ENCODE assay signal across 18 cellular contexts in genomic region chr1:97281962-97282361, GRCh38.
DNase-seq lines count a peak whose midpoint lies in the region; ATAC-seq and TF ChIP-seq lines count a peak whose summit lies in the region.
"Had no signal": no experiment of that assay in that cellular context is flagged by ENCODE, and none has a peak within 500 bp of the region (broad histone marks: within the 10 kb centered on the region; RNA-seq: fewer than 3 reads in every experiment).

No MANE protein-coding gene starts in this region.

- CTCF ChIA-PET in T-cell (lab: Charles Lee), result no interaction called here

- no peaks in the 10 kb centered on the region for H3K27me3 Mint-ChIP-seq in T-cell
- H3K27me3 Mint-ChIP-seq: CD4-positive, alpha-beta T cell; IgD-negative memory B cell had no signal

- H3K4me3 ChIP-seq in cardiac fibroblast (replicated peaks in 1 of 2; ENCODE audit: low read depth in 2 of 2, low read length in 2 of 2) (no peak overlapping the region), lower lobe of right lung (no peak overlapping the region)
- H3K4me3 ChIP-seq: A549, GM23338 had no signal

- intact Hi-C loops in lower lobe of right lung (cut with DNase I), result no loop called here

- ATAC-seq in lower lobe of right lung (peak; percentile 56 to 70), foreskin keratinocyte (no peak), T-cell (replicated peaks in 1 of 4) (no peak)
- ATAC-seq: A549, GM23338 had no signal

- H3K36me3 Mint-ChIP-seq in T-cell, result peaks cover 50% of the 10 kb centered on the region

- POLR2A ChIA-PET in T-cell (lab: Charles Lee), result no interaction called here

- H3K9me3 ChIP-seq in lower lobe of right lung, result no peaks in the 10 kb centered on the region
- H3K9me3 ChIP-seq: Caco-2 had no signal

- TF ChIP-seq CTCF in cardiac fibroblast (IDR thresholded peaks at IDR 0.05; ENCODE audit: low read depth, low read length), result no peak
- no peak for TF ChIP-seq CTCF in lower lobe of right lung (IDR thresholded peaks at IDR 0.05)
- no peak for TF ChIP-seq CTCF in foreskin keratinocyte (conservative IDR thresholded peaks at IDR 0.05)

- H3K27me3 ChIP-seq in lower lobe of right lung (ENCODE audit: low read depth) (no peaks in the 10 kb centered on the region), foreskin keratinocyte (no peaks in the 10 kb centered on the region)

- H3K27ac ChIP-seq in lower lobe of right lung (no peak overlapping the region), foreskin keratinocyte (no peak overlapping the region)
- H3K27ac ChIP-seq: 22Rv1, A549, C4-2B had no signal

- H3K4me1 ChIP-seq in lower lobe of right lung, result no peaks in the 10 kb centered on the region
- H3K4me1 ChIP-seq in foreskin keratinocyte, result peaks cover 19% of the 10 kb centered on the region
- H3K4me1 ChIP-seq: Caco-2 had no signal

- H3K4me1 Mint-ChIP-seq in T-cell, result no peaks in the 10 kb centered on the region
- H3K4me1 Mint-ChIP-seq: GM23338, IgD-negative memory B cell had no signal

- H3K4me3 Mint-ChIP-seq in T-cell, result no peak overlapping the region
- H3K4me3 Mint-ChIP-seq: CD4-positive, alpha-beta T cell; GM23338; IgD-negative memory B cell had no signal

- peaks cover 4 to 18% (median 11%) of the 10 kb centered on the region in 3 donors for H3K9me3 Mint-ChIP-seq in T-cell

- no peaks in the 10 kb centered on the region for H3K36me3 ChIP-seq in lower lobe of right lung

- DNase-seq in DMS153 (lab: John Stamatoyannopoulos, UW) (peak; percentile 42), DMS153 treated with DMSO at 0.1 percent for 48 hours (lab: John Stamatoyannopoulos, UW; ENCODE audit: unreplicated experiment) (no peak), DMS53 (lab: John Stamatoyannopoulos, UW) (peak; percentile 78), cardiac fibroblast (ENCODE audit: low read depth in 2 of 2) (peak; percentile 6 to 34), lower lobe of right lung (no peak), foreskin keratinocyte (no peak), T-cell (no peak)
- DNase-seq: AML-193; Caco-2; CD4-positive, alpha-beta T cell; DMS79; GF-D8; HCEC 1CT had no signal

- no peak overlapping the region for H3K27ac Mint-ChIP-seq in T-cell
- H3K27ac Mint-ChIP-seq: CD4-positive, alpha-beta T cell; GM23338; IgD-negative memory B cell had no signal

Comparison
In these comparisons a context has a peak if more than half of its experiments do, and no peak if none do; other contexts are left out.
1. DNase-seq: peak in DMS153 (single experiment), DMS53 (single experiment) and cardiac fibroblast (2 of 2); none in DMS153 treated with DMSO at 0.1 percent for 48 hours (single experiment), lower lobe of right lung (single experiment), foreskin keratinocyte (0 of 2) and T-cell (0 of 34).
2. ATAC-seq: peak in lower lobe of right lung (2 of 2); none in foreskin keratinocyte (single experiment) and T-cell (0 of 4).